ENCODE assay signal across 21 cellular contexts in genomic region chr1:208165659-208166058, GRCh38.
A peak's percentile ranks its signal among the peaks of the same experiment; 100 is the strongest.
DNase-seq lines count a peak whose midpoint lies in the region; ATAC-seq and TF ChIP-seq lines count a peak whose summit lies in the region.
"Had no signal": no experiment of that assay in that cellular context is flagged by ENCODE, and none has a peak within 500 bp of the region (broad histone marks: within the 10 kb centered on the region; RNA-seq: fewer than 3 reads in every experiment).

No MANE protein-coding gene starts in this region.

- no peak overlapping the region for H3K27ac Mint-ChIP-seq in Calu3 (ENCODE audit: unreplicated experiment)
- H3K27ac Mint-ChIP-seq: activated T-helper 17 cell treated with anti-CD3 and anti-CD28 coated beads, Interleukin-2, amount 50 U/mL, for 72 hours; CD8-positive, alpha-beta T cell had no signal

- DNase-seq in AG08396 (ENCODE audit: low spot score) (peak; percentile 48), HFF-Myc (ENCODE audit: extremely low read depth, low read depth) (peak; percentile 51), cerebellar cortex (ENCODE audit: low spot score) (peak; percentile 55), myocyte (ENCODE audit: low read depth) (peak; percentile 77), RWPE1 (ENCODE audit: low spot score) (no peak), posterior vena cava (ENCODE audit: low spot score) (no peak), Calu3 (no peak)
- DNase-seq: CD8-positive, alpha-beta T cell; NCI-H1105; NCI-H526; SJCRH30; stimulated activated CD4-positive, alpha-beta T cell treated with anti-CD3 and anti-CD28 coated beads, Interleukin-15, amount 100 ng/mL, for 24 hours; stimulated activated naive CD4-positive, alpha-beta T cell had no signal

- CTCF ChIA-PET in RWPE1 (lab: Yijun Ruan, JAX), result no interaction called here
- CTCF ChIA-PET in Calu3 (lab: Charles Lee), result no interaction called here

- no TSS peak for BruUV-seq in Calu3 (replicated peaks; lab: Mats Ljungman, UMichigan)

- H3K4me3 ChIP-seq in HFF-Myc (replicated peaks; ENCODE audit: low read depth, low read length), result no peak overlapping the region
- H3K4me3 ChIP-seq: hepatocyte, SJCRH30, tibial artery had no signal

- no peak overlapping the region for H3K4me3 Mint-ChIP-seq in Calu3 (ENCODE audit: low read depth, unreplicated experiment)
- H3K4me3 Mint-ChIP-seq: activated T-helper 17 cell treated with anti-CD3 and anti-CD28 coated beads, Interleukin-2, amount 50 U/mL, for 72 hours; CD8-positive, alpha-beta T cell; nephron had no signal

- no peaks in the 10 kb centered on the region for H3K9me3 Mint-ChIP-seq in Calu3 (ENCODE audit: low read depth, unreplicated experiment)
- H3K9me3 Mint-ChIP-seq: activated T-helper 17 cell treated with anti-CD3 and anti-CD28 coated beads, Interleukin-2, amount 50 U/mL, for 72 hours; CD8-positive, alpha-beta T cell; nephron had no signal

- ATAC-seq in GM18867 (IDR thresholded peaks at IDR 0.05; ENCODE audit: unreplicated experiment), result no peak
- ATAC-seq: activated CD4-positive, CD25-positive, alpha-beta regulatory T cell treated with anti-CD3 and anti-CD28 coated beads, Interleukin-2, amount 50 U/mL, for 24 hours; activated T-helper 17 cell treated with anti-CD3 and anti-CD28 coated beads, Interleukin-2, amount 50 U/mL, for 72 hours; CD8-positive, alpha-beta T cell; HCT116 had no signal

- H3K36me3 Mint-ChIP-seq in Calu3 (ENCODE audit: insufficient read depth, unreplicated experiment), result no peaks in the 10 kb centered on the region
- H3K36me3 Mint-ChIP-seq: CD8-positive, alpha-beta T cell had no signal

- no peak overlapping the region for H3K27ac ChIP-seq in RWPE1
- H3K27ac ChIP-seq: hepatocyte, KMS-11, SJCRH30, tibial artery had no signal

- POLR2A ChIA-PET in RWPE1 (lab: Yijun Ruan, JAX; ENCODE audit: low non-redundant PET), result no interaction called here

- TF ChIP-seq CTCF in HFF-Myc (IDR thresholded peaks at IDR 0.05; ENCODE audit: low read depth, low read length, missing control alignments) (no peak), RWPE1 (conservative IDR thresholded peaks at IDR 0.05; ENCODE audit: low read depth) (no peak), Calu3 (IDR thresholded peaks at IDR 0.05; ENCODE audit: unreplicated experiment) (no peak)

- H3K4me1 Mint-ChIP-seq in Calu3 (ENCODE audit: low read depth, unreplicated experiment), result peaks cover 22% of the 10 kb centered on the region
- H3K4me1 Mint-ChIP-seq: activated T-helper 17 cell treated with anti-CD3 and anti-CD28 coated beads, Interleukin-2, amount 50 U/mL, for 72 hours had no signal

- intact Hi-C loops in posterior vena cava (cut with DNase I), result loop anchor here in 1 of 2 donors (10.0 kb wide), 1 partner anchor 759 kb away; no protein-coding TSS in a partner anchor
- intact Hi-C loops in Calu3 (cut with micrococcal nuclease; ENCODE audit: unreplicated experiment), result no loop called here

- H3K27me3 Mint-ChIP-seq in Calu3 (ENCODE audit: unreplicated experiment), result peaks cover 18% of the 10 kb centered on the region

Comparison
In these comparisons a context has a peak if more than half of its experiments do, and no peak if none do; other contexts are left out.
1. DNase-seq: peak in AG08396 (single experiment), HFF-Myc (single experiment), cerebellar cortex (single experiment) and myocyte (single experiment); none in RWPE1 (single experiment), posterior vena cava (single experiment) and Calu3 (single experiment).